18 cellular contexts compared by ENCODE assay signal in the genomic region with DNA sequence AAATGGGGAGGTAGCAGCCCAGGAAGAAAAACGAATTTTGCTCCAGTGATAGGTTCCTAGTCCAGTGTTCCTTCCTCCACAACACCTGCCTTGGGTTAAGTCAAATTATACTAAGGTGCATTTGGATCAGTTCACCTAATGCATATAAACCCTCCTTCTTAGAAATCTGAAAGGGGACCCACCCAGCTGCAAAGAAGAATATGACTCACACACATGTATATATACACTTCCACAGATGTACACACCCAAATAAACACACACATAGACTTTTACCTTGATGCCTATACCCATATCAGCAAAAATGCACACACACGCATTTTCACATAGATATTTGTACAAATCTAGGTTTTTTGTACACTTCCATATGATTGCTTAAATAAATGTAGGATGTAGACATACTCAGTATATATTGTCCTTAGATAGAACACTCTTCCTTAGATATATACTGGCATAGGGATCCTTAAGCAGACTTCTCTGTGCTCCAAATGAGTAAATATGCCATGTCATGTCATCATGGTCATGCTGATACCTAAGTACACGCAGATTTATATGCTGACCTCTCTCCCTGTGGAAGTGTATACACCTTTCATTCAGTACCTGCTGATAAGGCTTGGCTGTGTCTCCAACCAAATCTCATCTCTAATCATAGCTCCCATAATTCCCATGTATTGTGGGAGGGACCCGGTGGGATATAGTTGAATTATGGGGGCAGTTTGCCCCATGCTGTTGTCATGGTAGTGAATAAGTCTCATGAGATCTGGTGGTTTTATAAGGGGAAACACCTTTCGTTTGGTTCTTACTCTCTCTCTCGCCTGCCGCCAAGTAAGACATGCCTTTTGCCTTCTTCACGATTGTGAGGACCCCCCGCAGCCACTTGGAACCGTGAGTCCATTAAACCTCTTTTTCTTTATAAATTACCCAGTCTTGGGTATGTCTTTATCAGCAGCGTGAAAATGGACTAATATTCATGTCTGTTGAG.
"Had no signal": no experiment of that assay in that cellular context is flagged by ENCODE, and none has a peak within 500 bp of the region (broad histone marks: within the 10 kb centered on the region; RNA-seq: fewer than 3 reads in every experiment).

No MANE protein-coding gene starts in this region.

- H3K27ac ChIP-seq: body of pancreas, prostate gland, sigmoid colon, testis, upper lobe of right lung, WERI-Rb-1 had no signal

- H3K27me3 Mint-ChIP-seq: dendritic cell treated with granulocyte-macrophage colony-stimulating factor and Interleukin-4, amounts not matched to agents 40 ng/mL and 50 ng/mL, for 4 days had no signal

- H3K9me3 ChIP-seq: body of pancreas, prostate gland, sigmoid colon, testis, upper lobe of right lung had no signal

- DNase-seq: activated CD4-positive, alpha-beta T cell treated with anti-CD3 and anti-CD28 coated beads for 4 hours; activated naive CD4-positive, alpha-beta T cell treated with anti-CD3 and anti-CD28 coated beads, Interleukin-2, amount 50 U/mL, for 16 hours; amniotic stem cell; body of pancreas; cerebellar nuclear complex; glutamatergic neuron; nephron progenitor cell; sigmoid colon; stimulated activated CD4-positive, alpha-beta T cell treated with anti-CD3 and anti-CD28 coated beads, Interleukin-2, amount 100 ng/mL, for 24 hours; stimulated activated naive CD8-positive, alpha-beta T cell treated with anti-CD3 and anti-CD28 coated beads, Interleukin-15, Interleukin-2, amounts not matched to agents 100 U/mL and 50 U/mL, for 24 hours; T-cell; testis; upper lobe of right lung; WERI-Rb-1 had no signal

- H3K4me1 ChIP-seq: body of pancreas, prostate gland, testis had no signal

- H3K4me3 Mint-ChIP-seq: dendritic cell treated with granulocyte-macrophage colony-stimulating factor and Interleukin-4, amounts not matched to agents 40 ng/mL and 50 ng/mL, for 4 days; nephron progenitor cell; T-cell had no signal

- H3K27ac Mint-ChIP-seq: activated T-helper 2 cell treated with anti-CD3 and anti-CD28 coated beads, Interferon-gamma antibody, Interleukin-2, Interleukin-4, amounts not matched to agents 10 μg/mL and 5 μg/mL and 100 μg/mL, durations not matched to agents 14 hours and 24 hours and 36 hours; nephron progenitor cell had no signal

- H3K27me3 ChIP-seq: body of pancreas, sigmoid colon, testis, upper lobe of right lung had no signal

- H3K9me3 Mint-ChIP-seq: activated T-helper 2 cell treated with anti-CD3 and anti-CD28 coated beads, Interferon-gamma antibody, Interleukin-2, Interleukin-4, amounts not matched to agents 10 μg/mL and 5 μg/mL and 100 μg/mL, durations not matched to agents 14 hours and 24 hours and 36 hours; dendritic cell treated with granulocyte-macrophage colony-stimulating factor and Interleukin-4, amounts not matched to agents 40 ng/mL and 50 ng/mL, for 4 days; nephron progenitor cell; T-cell had no signal

- H3K4me1 Mint-ChIP-seq: nephron progenitor cell had no signal

- H3K4me3 ChIP-seq: body of pancreas, lung, prostate gland, sigmoid colon, testis, upper lobe of right lung had no signal

- ATAC-seq: body of pancreas; stimulated activated naive CD8-positive, alpha-beta T cell treated with anti-CD3 and anti-CD28 coated beads, Interleukin-15, Interleukin-2, amounts not matched to agents 100 U/mL and 50 U/mL, for 24 hours; T-cell; upper lobe of right lung had no signal

- H3K36me3 ChIP-seq: prostate gland, sigmoid colon, WERI-Rb-1 had no signal
